35 cellular contexts compared by ENCODE assay signal in the genomic region with DNA sequence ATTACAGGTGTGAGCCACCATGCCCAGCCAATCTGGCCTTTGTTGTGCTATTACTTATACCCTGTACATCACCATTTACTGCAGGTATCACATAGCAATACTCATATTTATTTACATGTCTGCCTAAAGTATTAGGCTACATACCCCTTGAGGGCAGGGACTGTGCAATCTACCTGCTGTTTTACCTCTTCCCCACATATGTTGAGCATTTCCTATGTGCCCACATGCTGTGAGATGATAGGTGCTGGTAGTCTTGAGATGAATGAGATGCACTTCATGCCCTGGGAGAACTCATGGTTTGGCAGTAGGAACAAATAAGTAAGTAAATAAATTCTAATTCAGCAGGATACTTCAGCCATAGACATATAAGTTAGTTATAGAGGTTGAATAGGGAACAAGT.
"Had no signal": no experiment of that assay in that cellular context is flagged by ENCODE, and none has a peak within 500 bp of the region (broad histone marks: within the 10 kb centered on the region; RNA-seq: fewer than 3 reads in every experiment).

No MANE protein-coding gene starts in this region.

- H3K9me3 ChIP-seq: ascending aorta, breast epithelium, esophagus squamous epithelium, gastroesophageal sphincter, heart right ventricle had no signal

- H3K27me3 ChIP-seq: ascending aorta, breast epithelium, cardiac muscle cell, dorsolateral prefrontal cortex, esophagus squamous epithelium, gastroesophageal sphincter, heart right ventricle had no signal

- H3K9me3 Mint-ChIP-seq: activated CD4-positive, alpha-beta memory T cell treated with anti-CD3 and anti-CD28 coated beads for 36 hours; dendritic cell treated with granulocyte-macrophage colony-stimulating factor and Interleukin-4, amounts not matched to agents 40 ng/mL and 50 ng/mL, for 4 days had no signal

- H3K27ac Mint-ChIP-seq: activated B cell treated with CpG ODN at 0.5 μM for 24 hours; activated CD4-positive, alpha-beta memory T cell treated with anti-CD3 and anti-CD28 coated beads for 36 hours; activated CD4-positive, alpha-beta T cell treated with anti-CD3 and anti-CD28 coated beads for 36 hours; activated CD4-positive, alpha-beta T cell treated with anti-CD3 and anti-CD28 coated beads, Interleukin-2, amount 10 ng/mL, durations not matched to agents 24 days and 14 days; activated CD8-positive, alpha-beta memory T cell treated with anti-CD3 and anti-CD28 coated beads, Interleukin-2, amount 10 ng/mL, durations not matched to agents 7 days and 5 days; activated naive CD4-positive, alpha-beta T cell treated with anti-CD3 and anti-CD28 coated beads, Interleukin-2, amount 50 U/mL, for 72 hours; activated naive CD8-positive, alpha-beta T cell treated with anti-CD3 and anti-CD28 coated beads, Interleukin-2, amount 10 ng/mL, durations not matched to agents 7 days and 5 days; activated T-helper 1 cell treated with anti-CD3 and anti-CD28 coated beads, Interleukin-12 subunit alpha, Interleukin-12 subunit beta, Interleukin-2, Interleukin-4 antibody, amounts not matched to agents 30 ng/mL and 10 ng/mL and 1 ng/mL, durations not matched to agents 14 hours and 24 hours and 36 hours; brain; dendritic cell treated with granulocyte-macrophage colony-stimulating factor and Interleukin-4, amounts not matched to agents 40 ng/mL and 50 ng/mL, for 4 days; T-helper 1 cell treated with Interleukin-12 subunit alpha and Interleukin-12 subunit beta and Interleukin-4 antibody, amounts not matched to agents 30 μg/mL and 1 μg/mL, for 36 hours; T-helper 2 cell treated with Interferon-gamma antibody and Interleukin-4, amounts not matched to agents 5 μg/mL and 100 μg/mL, for 36 hours had no signal

- DNase-seq: activated B cell treated with CpG ODN at 0.5 μM for 24 hours; activated CD4-positive, alpha-beta memory T cell treated with anti-CD3 and anti-CD28 coated beads for 36 hours; activated CD4-positive, alpha-beta T cell treated with anti-CD3 and anti-CD28 coated beads for 36 hours; activated CD4-positive, alpha-beta T cell treated with anti-CD3 and anti-CD28 coated beads, Interleukin-2, amount 10 ng/mL, durations not matched to agents 24 days and 14 days; activated CD4-positive, CD25-positive, alpha-beta regulatory T cell treated with anti-CD3 and anti-CD28 coated beads, Interleukin-2, amount 50 U/mL, for 72 hours; activated CD8-positive, alpha-beta memory T cell treated with anti-CD3 and anti-CD28 coated beads, Interleukin-2, amount 10 ng/mL, durations not matched to agents 7 days and 5 days; activated CD8-positive, alpha-beta memory T cell treated with anti-CD3 and anti-CD28 coated beads, Interleukin-2, amount 50 U/mL, for 4 hours; activated CD8-positive, alpha-beta T cell treated with anti-CD3 and anti-CD28 coated beads, Interleukin-2, amount 10 ng/mL, durations not matched to agents 7 days and 5 days; activated gamma-delta T cell; activated naive CD4-positive, alpha-beta T cell; activated naive CD4-positive, alpha-beta T cell treated with anti-CD3 and anti-CD28 coated beads, Interleukin-2, amount 10 ng/mL, durations not matched to agents 7 days and 5 days; activated naive CD8-positive, alpha-beta T cell treated with anti-CD3 and anti-CD28 coated beads, Interleukin-2, amount 10 ng/mL, durations not matched to agents 7 days and 5 days; activated T-cell treated with anti-CD3 and anti-CD28 coated beads, Interleukin-2, amount 50 U/mL, for 1 hour; activated T-cell treated with anti-CD3 and anti-CD28 coated beads, Interleukin-2, amount 50 U/mL, for 48 hours; central memory CD4-positive, alpha-beta T cell; dorsolateral prefrontal cortex; effector CD4-positive, alpha-beta T cell; esophagus squamous epithelium; foreskin melanocyte; heart right ventricle; T-cell; T1000; WERI-Rb-1 had no signal

- H3K36me3 ChIP-seq: ascending aorta, breast epithelium, cardiac muscle cell, WERI-Rb-1 had no signal

- H3K27me3 Mint-ChIP-seq: activated B cell treated with CpG ODN at 0.5 μM for 24 hours; activated CD4-positive, alpha-beta memory T cell treated with anti-CD3 and anti-CD28 coated beads for 36 hours; activated CD4-positive, alpha-beta T cell treated with anti-CD3 and anti-CD28 coated beads for 36 hours; activated CD4-positive, alpha-beta T cell treated with anti-CD3 and anti-CD28 coated beads, Interleukin-2, amount 10 ng/mL, durations not matched to agents 24 days and 14 days; activated CD8-positive, alpha-beta memory T cell treated with anti-CD3 and anti-CD28 coated beads, Interleukin-2, amount 10 ng/mL, durations not matched to agents 7 days and 5 days; activated naive CD4-positive, alpha-beta T cell treated with anti-CD3 and anti-CD28 coated beads, Interleukin-2, amount 10 ng/mL, durations not matched to agents 7 days and 5 days; activated naive CD8-positive, alpha-beta T cell treated with anti-CD3 and anti-CD28 coated beads, Interleukin-2, amount 10 ng/mL, durations not matched to agents 7 days and 5 days; brain; dendritic cell treated with granulocyte-macrophage colony-stimulating factor and Interleukin-4, amounts not matched to agents 40 ng/mL and 50 ng/mL, for 4 days; T-cell had no signal

- H3K4me3 Mint-ChIP-seq: activated B cell treated with CpG ODN at 0.5 μM for 24 hours; activated CD4-positive, alpha-beta memory T cell treated with anti-CD3 and anti-CD28 coated beads for 36 hours; activated CD4-positive, alpha-beta T cell treated with anti-CD3 and anti-CD28 coated beads for 36 hours; activated CD4-positive, alpha-beta T cell treated with anti-CD3 and anti-CD28 coated beads, Interleukin-2, amount 10 ng/mL, durations not matched to agents 24 days and 14 days; activated CD8-positive, alpha-beta memory T cell treated with anti-CD3 and anti-CD28 coated beads, Interleukin-2, amount 10 ng/mL, durations not matched to agents 7 days and 5 days; activated CD8-positive, alpha-beta T cell treated with anti-CD3 and anti-CD28 coated beads, Interleukin-2, amount 10 ng/mL, durations not matched to agents 7 days and 5 days; activated naive CD4-positive, alpha-beta T cell treated with anti-CD3 and anti-CD28 coated beads, Interleukin-2, amount 10 ng/mL, durations not matched to agents 7 days and 5 days; activated naive CD8-positive, alpha-beta T cell treated with anti-CD3 and anti-CD28 coated beads, Interleukin-2, amount 10 ng/mL, durations not matched to agents 7 days and 5 days; activated T-helper 1 cell treated with anti-CD3 and anti-CD28 coated beads, Interleukin-12 subunit alpha, Interleukin-12 subunit beta, Interleukin-2, Interleukin-4 antibody, amounts not matched to agents 30 ng/mL and 10 ng/mL and 1 ng/mL, durations not matched to agents 14 hours and 24 hours and 36 hours; brain; dendritic cell treated with granulocyte-macrophage colony-stimulating factor and Interleukin-4, amounts not matched to agents 40 ng/mL and 50 ng/mL, for 4 days; T-helper 1 cell treated with Interleukin-12 subunit alpha and Interleukin-12 subunit beta and Interleukin-4 antibody, amounts not matched to agents 30 μg/mL and 1 μg/mL, for 36 hours; T-helper 2 cell treated with Interferon-gamma antibody and Interleukin-4, amounts not matched to agents 5 μg/mL and 100 μg/mL, for 36 hours had no signal

- H3K4me1 ChIP-seq: ascending aorta, breast epithelium had no signal

- ATAC-seq: activated CD4-positive, alpha-beta T cell treated with anti-CD3 and anti-CD28 coated beads for 36 hours; activated CD8-positive, alpha-beta memory T cell treated with anti-CD3 and anti-CD28 coated beads, Interleukin-2, amount 10 ng/mL, durations not matched to agents 7 days and 5 days; activated CD8-positive, alpha-beta T cell treated with anti-CD3 and anti-CD28 coated beads, Interleukin-2, amount 10 ng/mL, durations not matched to agents 7 days and 5 days; activated naive CD4-positive, alpha-beta T cell treated with anti-CD3 and anti-CD28 coated beads, Interleukin-2, amount 50 U/mL, for 72 hours; gastroesophageal sphincter; heart right ventricle; T-cell had no signal

- H3K4me3 ChIP-seq: ascending aorta, breast epithelium, cardiac muscle cell, coronary artery, dorsolateral prefrontal cortex, esophagus squamous epithelium, gastroesophageal sphincter, heart right ventricle had no signal

- H3K27ac ChIP-seq: ascending aorta, breast epithelium, cardiac muscle cell, coronary artery, dorsolateral prefrontal cortex, epithelial cell of prostate, esophagus squamous epithelium, gastroesophageal sphincter, heart right ventricle, WERI-Rb-1 had no signal
